Comparison of ENCODE assay signal across 22 cellular contexts in genomic region chr9:27078685-27079084, GRCh38. TPM values are rescaled to one million over a fixed set of nuclear protein-coding genes. Genes with fewer than 3 reads are reported as not detected.
DNase-seq lines count a peak whose midpoint lies in the region; ATAC-seq and TF ChIP-seq lines count a peak whose summit lies in the region.
"Had no signal": no experiment of that assay in that cellular context is flagged by ENCODE, and none has a peak within 500 bp of the region (broad histone marks: within the 10 kb centered on the region; RNA-seq: fewer than 3 reads in every experiment).

No MANE protein-coding gene starts in this region.

- H3K4me3 Mint-ChIP-seq in stimulated activated naive B cell treated with anti-CD40 and anti-IgM and Interleukin-4, amounts not matched to agents 10 μg/mL and 1 μg/mL and 100 μg/mL, for 72 hours, result no peak overlapping the region
- H3K4me3 Mint-ChIP-seq: CD8-positive, alpha-beta memory T cell had no signal

- H3K9me3 Mint-ChIP-seq in stimulated activated naive B cell treated with anti-CD40 and anti-IgM and Interleukin-4, amounts not matched to agents 10 μg/mL and 1 μg/mL and 100 μg/mL, for 72 hours, result no peaks in the 10 kb centered on the region
- H3K9me3 Mint-ChIP-seq: CD8-positive, alpha-beta memory T cell had no signal

- intact Hi-C loops in left ventricle myocardium inferior (cut with micrococcal nuclease) (no loop called here), left cardiac atrium (cut with DNase I) (no loop called here), right lobe of liver (cut with DNase I) (no loop called here)

- H3K36me3 ChIP-seq in left ventricle myocardium inferior, result no peaks in the 10 kb centered on the region
- H3K36me3 ChIP-seq in right lobe of liver, result no peaks in the 10 kb centered on the region
- H3K36me3 ChIP-seq: BLaER1 had no signal

- no peaks in the 10 kb centered on the region for H3K27me3 Mint-ChIP-seq in stimulated activated naive B cell treated with anti-CD40 and anti-IgM and Interleukin-4, amounts not matched to agents 10 μg/mL and 1 μg/mL and 100 μg/mL, for 72 hours
- H3K27me3 Mint-ChIP-seq: CD8-positive, alpha-beta memory T cell had no signal

- 58% methylated on average over 1 of the region's 1 CpG for WGBS in right lobe of liver (ENCODE audit: insufficient coverage, low coverage, low lambda C conversion rate, missing lambda C conversion rate)

- TF ChIP-seq CTCF in left ventricle myocardium inferior (IDR thresholded peaks at IDR 0.05; ENCODE audit: borderline replicate concordance), result no peak
- no peak for TF ChIP-seq CTCF in VCaP (conservative IDR thresholded peaks at IDR 0.05)
- TF ChIP-seq CTCF in right lobe of liver (IDR thresholded peaks at IDR 0.05), result no peak
- TF ChIP-seq CTCF in omental fat pad (IDR thresholded peaks at IDR 0.05), result no peak

- H3K4me1 Mint-ChIP-seq in stimulated activated naive B cell treated with anti-CD40 and anti-IgM and Interleukin-4, amounts not matched to agents 10 μg/mL and 1 μg/mL and 100 μg/mL, for 72 hours, result no peaks in the 10 kb centered on the region
- H3K4me1 Mint-ChIP-seq: CD8-positive, alpha-beta memory T cell had no signal

- H3K9me3 ChIP-seq in left ventricle myocardium inferior (replicated peaks) (no peaks in the 10 kb centered on the region), right lobe of liver (no peaks in the 10 kb centered on the region)
- H3K9me3 ChIP-seq: A549, BLaER1 had no signal

- no peak for TF ChIP-seq POLR2A in right lobe of liver (IDR thresholded peaks at IDR 0.05)

- no peaks in the 10 kb centered on the region for H3K27me3 ChIP-seq in left ventricle myocardium inferior (ENCODE audit: low read depth)
- no peaks in the 10 kb centered on the region for H3K27me3 ChIP-seq in right lobe of liver
- H3K27me3 ChIP-seq: BLaER1 had no signal

- H3K27ac Mint-ChIP-seq in stimulated activated naive B cell treated with anti-CD40 and anti-IgM and Interleukin-4, amounts not matched to agents 10 μg/mL and 1 μg/mL and 100 μg/mL, for 72 hours, result peak overlapping the region; percentile 15
- H3K27ac Mint-ChIP-seq: CD8-positive, alpha-beta memory T cell had no signal

- H3K36me3 Mint-ChIP-seq in stimulated activated naive B cell treated with anti-CD40 and anti-IgM and Interleukin-4, amounts not matched to agents 10 μg/mL and 1 μg/mL and 100 μg/mL, for 72 hours, result peaks cover 4 to 5% of the 10 kb centered on the region in 2 donors

- ATAC-seq in left cardiac atrium, result no peak
- peak; percentile 53 to 88 (median 77) for ATAC-seq in right lobe of liver
- ATAC-seq in stimulated activated naive B cell treated with anti-CD40 and anti-IgM and Interleukin-4, amounts not matched to agents 10 μg/mL and 1 μg/mL and 100 μg/mL, for 72 hours (replicated peaks), result no peak
- ATAC-seq in HG02970 (IDR thresholded peaks at IDR 0.05; ENCODE audit: low FRiP score, unreplicated experiment), result no peak
- no peak for ATAC-seq in omental fat pad (ENCODE audit: low FRiP score)
- ATAC-seq: A549, GM12878 had no signal

- H3K4me3 ChIP-seq in left ventricle myocardium inferior (no peak overlapping the region), right lobe of liver (no peak overlapping the region)
- H3K4me3 ChIP-seq: A549, BLaER1, GM12878, GM23248, PC-9 had no signal

- DNase-seq in left ventricle myocardium inferior (no peak), left cardiac atrium (no peak), right lobe of liver (no peak), SIG-M5 treated with dmso at 0.1 percent for 504 hours (lab: John Stamatoyannopoulos, UW; ENCODE audit: unreplicated experiment) (no peak), omental fat pad (ENCODE audit: low spot score) (no peak)
- no peak for DNase-seq in stimulated activated naive B cell treated with anti-CD40 and anti-IgM and Interleukin-4, amounts not matched to agents 10 μg/mL and 1 μg/mL and 100 μg/mL, for 72 hours
- DNase-seq: CD8-positive, alpha-beta memory T cell; DMS53; EL; GM23248; HCEC 1CT; KG1; MV-4-11; NCI-H187 treated with DMSO at 0.1 percent for 48 hours; NCI-H345; NCI-H524 treated with DMSO at 0.1 percent for 48 hours; PC-9 had no signal

- H3K4me1 ChIP-seq in left ventricle myocardium inferior (no peaks in the 10 kb centered on the region), right lobe of liver (no peaks in the 10 kb centered on the region)
- H3K4me1 ChIP-seq: A549, BLaER1 had no signal

- H3K27ac ChIP-seq in left ventricle myocardium inferior (replicated peaks), result peak overlapping the region; percentile 31
- peak overlapping the region; percentile 18 for H3K27ac ChIP-seq in VCaP
- no peak overlapping the region for H3K27ac ChIP-seq in right lobe of liver
- H3K27ac ChIP-seq: A549, BLaER1, GM23248, PC-9 had no signal

RNA-seq across cellular contexts. Expression of gene TEK, which starts 30.3 kb away (rescaled TPM):
- total RNA-seq in left ventricle myocardium inferior (21.7 TPM), left cardiac atrium (10 to 100 TPM; 19.2 to 29.5 TPM), right lobe of liver (1 to 10 TPM; 4.0 to 6.9 (median 6.1) TPM), omental fat pad (10 to 100 TPM; 12.8 to 65.6 (median 28.4) TPM)
- total RNA-seq: CD8-positive, alpha-beta memory T cell; GM12878; PC-9 had no signal

Comparison
In these comparisons a context has a peak if more than half of its experiments do, and no peak if none do; other contexts are left out.
1. H3K27ac ChIP-seq: peak in left ventricle myocardium inferior (single experiment) and VCaP (single experiment); none in right lobe of liver (0 of 3).
2. ATAC-seq: peak in right lobe of liver (4 of 4); none in left cardiac atrium (0 of 2), stimulated activated naive B cell treated with anti-CD40 and anti-IgM and Interleukin-4, amounts not matched to agents 10 μg/mL and 1 μg/mL and 100 μg/mL, for 72 hours (0 of 2), HG02970 (single experiment) and omental fat pad (single experiment).